ENCODE assay signal across 14 cellular contexts in the genomic region with DNA sequence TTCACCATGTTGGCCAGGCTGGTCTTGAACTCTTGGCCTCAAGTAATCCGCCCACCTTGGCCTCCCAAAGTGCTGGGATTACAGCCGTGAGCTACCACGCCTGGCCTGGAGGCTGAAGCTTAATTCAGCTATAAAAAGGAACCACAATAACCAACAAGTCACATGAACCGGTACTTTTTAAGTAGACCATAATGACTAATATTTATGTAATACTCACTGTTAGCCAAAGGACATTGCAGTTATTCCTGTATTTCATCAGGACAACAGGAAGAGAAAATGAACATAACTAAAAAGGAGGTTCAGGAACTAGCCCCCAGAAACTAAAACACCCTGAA. TPM values are rescaled to one million over a fixed set of nuclear protein-coding genes. Genes with fewer than 3 reads are reported as not detected.
A peak's percentile ranks its signal among the peaks of the same experiment; 100 is the strongest.
DNase-seq lines count a peak whose midpoint lies in the region; ATAC-seq and TF ChIP-seq lines count a peak whose summit lies in the region.
"Had no signal": no experiment of that assay in that cellular context is flagged by ENCODE, and none has a peak within 500 bp of the region (broad histone marks: within the 10 kb centered on the region; RNA-seq: fewer than 3 reads in every experiment).

No MANE protein-coding gene starts in this region.

- H3K36me3 ChIP-seq in Karpas-422 (ENCODE audit: insufficient read depth, low read length) = no peaks in the 10 kb centered on the region
- H3K36me3 ChIP-seq in adrenal gland (replicated peaks in 1 of 2) = peaks cover 0 to 55% of the 10 kb centered on the region in 2 donors
- peaks cover 0 to 84% of the 10 kb centered on the region in 2 donors for H3K36me3 ChIP-seq in gastroesophageal sphincter
- peaks cover 18% of the 10 kb centered on the region for H3K36me3 ChIP-seq in mesendoderm (ENCODE audit: control insufficient read depth, insufficient read depth, low read length)
- H3K36me3 ChIP-seq: BE2C had no signal

- peak; percentile 49 for ATAC-seq in gastroesophageal sphincter
- no peak for ATAC-seq in activated CD8-positive, alpha-beta T cell treated with anti-CD3 and anti-CD28 coated beads, Interleukin-2, amount 10 ng/mL, durations not matched to agents 7 days and 5 days

- POLR2A ChIA-PET in activated CD8-positive, alpha-beta T cell treated with anti-CD3 and anti-CD28 coated beads, Interleukin-2, amount 10 ng/mL, durations not matched to agents 7 days and 5 days (lab: Charles Lee) = no interaction called here

- H3K9ac ChIP-seq in Karpas-422 (ENCODE audit: low read length) = no peak overlapping the region
- no peak overlapping the region for H3K9ac ChIP-seq in mesendoderm (ENCODE audit: low read length)

- H3K27me3 Mint-ChIP-seq in activated CD8-positive, alpha-beta T cell treated with anti-CD3 and anti-CD28 coated beads, Interleukin-2, amount 10 ng/mL, durations not matched to agents 7 days and 5 days (ENCODE audit: low read depth) = peaks cover 11% of the 10 kb centered on the region
- H3K27me3 Mint-ChIP-seq: activated B cell treated with CpG ODN at 0.5 μM for 24 hours had no signal

- TF ChIP-seq EP300 in gastroesophageal sphincter (IDR thresholded peaks at IDR 0.05) = no peak

- no peak overlapping the region for H3K56ac ChIP-seq in mesendoderm (ENCODE audit: low read length)

- H2BK15ac ChIP-seq in mesendoderm (replicated peaks; ENCODE audit: low read depth) = no peak overlapping the region

- DNase-seq in AG08396 (ENCODE audit: low spot score) = peak; percentile 24
- no peak for DNase-seq in Karpas-422
- peak in 1 of 7 donors; percentile 14 for DNase-seq in adrenal gland
- no peak for DNase-seq in dorsolateral prefrontal cortex
- DNase-seq in activated CD8-positive, alpha-beta T cell treated with anti-CD3 and anti-CD28 coated beads, Interleukin-2, amount 10 ng/mL, durations not matched to agents 7 days and 5 days = no peak
- no peak for DNase-seq in NCI-H2029 treated with DMSO at 0.1 percent for 48 hours (lab: John Stamatoyannopoulos, UW)
- no peak for DNase-seq in mesendoderm
- DNase-seq: activated B cell treated with CpG ODN at 0.5 μM for 24 hours, BE2C, GOT3, heart right ventricle, KG1, NCI-H2227 treated with DMSO at 0.1 percent for 48 hours had no signal

- H3K4me2 ChIP-seq in Karpas-422 (ENCODE audit: low read depth, low read length, poor library complexity, severe bottlenecking) (peak overlapping the region; percentile 42), mesendoderm (ENCODE audit: low read length) (no peak overlapping the region)

- H3K79me1 ChIP-seq in mesendoderm (ENCODE audit: low read length) = no peaks in the 10 kb centered on the region

- H3K36me3 Mint-ChIP-seq in activated CD8-positive, alpha-beta T cell treated with anti-CD3 and anti-CD28 coated beads, Interleukin-2, amount 10 ng/mL, durations not matched to agents 7 days and 5 days (ENCODE audit: low read depth) = no peaks in the 10 kb centered on the region

- H3K4me1 Mint-ChIP-seq in activated CD8-positive, alpha-beta T cell treated with anti-CD3 and anti-CD28 coated beads, Interleukin-2, amount 10 ng/mL, durations not matched to agents 7 days and 5 days (ENCODE audit: low read depth) = peaks cover 9% of the 10 kb centered on the region

- H3K9me2 ChIP-seq in Karpas-422 (replicated peaks; ENCODE audit: insufficient read depth, low read length) = no peaks in the 10 kb centered on the region

- intact Hi-C loops in adrenal gland (cut with DNase I) (no loop called here), dorsolateral prefrontal cortex (cut with DNase I) (no loop called here)

- H4K20me1 ChIP-seq in Karpas-422 (ENCODE audit: insufficient read depth, low read depth, low read length) = no peaks in the 10 kb centered on the region

- H3K23ac ChIP-seq in mesendoderm (ENCODE audit: low read length) = no peak overlapping the region

- no peaks in the 10 kb centered on the region for H3K27me3 ChIP-seq in Karpas-422 (ENCODE audit: low read length)
- no peaks in the 10 kb centered on the region for H3K27me3 ChIP-seq in adrenal gland
- no peaks in the 10 kb centered on the region for H3K27me3 ChIP-seq in gastroesophageal sphincter
- H3K27me3 ChIP-seq in dorsolateral prefrontal cortex = no peaks in the 10 kb centered on the region
- H3K27me3 ChIP-seq in mesendoderm (ENCODE audit: insufficient read depth, low read length, poor library complexity) = no peaks in the 10 kb centered on the region
- H3K27me3 ChIP-seq: BE2C, heart right ventricle had no signal

- H4K5ac ChIP-seq in mesendoderm (ENCODE audit: low read length) = no peak overlapping the region

- H3K18ac ChIP-seq in mesendoderm (ENCODE audit: low read length) = no peak overlapping the region

- no peak overlapping the region for H3K4ac ChIP-seq in mesendoderm (ENCODE audit: low read depth, low read length)

- H2AK5ac ChIP-seq in mesendoderm (ENCODE audit: low read length) = no peak overlapping the region

- no peaks in the 10 kb centered on the region for H3K79me2 ChIP-seq in Karpas-422 (ENCODE audit: low read length)
- no peaks in the 10 kb centered on the region for H3K79me2 ChIP-seq in mesendoderm (ENCODE audit: control insufficient read depth, insufficient read depth, low read length)

- no peak overlapping the region for H3K27ac ChIP-seq in Karpas-422 (ENCODE audit: low read length)
- peak overlapping the region in 4 of 5 donors; percentile 31 to 69 (median 58) for H3K27ac ChIP-seq in adrenal gland
- no peak overlapping the region for H3K27ac ChIP-seq in gastroesophageal sphincter
- no peak overlapping the region for H3K27ac ChIP-seq in dorsolateral prefrontal cortex
- H3K27ac ChIP-seq in mesendoderm (ENCODE audit: low read depth, low read length) = no peak overlapping the region

- H3K9me3 ChIP-seq in Karpas-422 (ENCODE audit: low read length) = no peaks in the 10 kb centered on the region
- H3K9me3 ChIP-seq in adrenal gland (replicated peaks in 1 of 3) = no peaks in the 10 kb centered on the region
- H3K9me3 ChIP-seq in gastroesophageal sphincter = no peaks in the 10 kb centered on the region
- H3K9me3 ChIP-seq: BE2C, heart right ventricle had no signal

- no peak for TF ChIP-seq POLR2A in adrenal gland (IDR thresholded peaks at IDR 0.05)
- TF ChIP-seq POLR2A in gastroesophageal sphincter (IDR thresholded peaks at IDR 0.05) = no peak

- H3K4me3 Mint-ChIP-seq in activated CD8-positive, alpha-beta T cell treated with anti-CD3 and anti-CD28 coated beads, Interleukin-2, amount 10 ng/mL, durations not matched to agents 7 days and 5 days = no peak overlapping the region
- H3K4me3 Mint-ChIP-seq: activated B cell treated with CpG ODN at 0.5 μM for 24 hours had no signal

- H2BK120ac ChIP-seq in mesendoderm (ENCODE audit: low read depth, low read length) = no peak overlapping the region

- H2AFZ ChIP-seq in Karpas-422 (ENCODE audit: low read length) = no peak overlapping the region

- 33 to 47% (median 41%) methylated on average over 4 of the region's 4 CpGs for whole genome bisulfite sequencing in adrenal gland, 4 donors
- WGBS in gastroesophageal sphincter (ENCODE audit: low coverage in 1 of 2), 2 donors = 52 to 61% methylated on average over 3 to 4 of the region's 4 CpGs
- no CpG with 5 or more reads among the region's 4 CpGs for WGBS in mesendoderm (ENCODE audit: extremely low coverage, insufficient coverage, low lambda C conversion rate)

- H3K4me1 ChIP-seq in Karpas-422 (ENCODE audit: low read length) (peaks cover 29% of the 10 kb centered on the region), adrenal gland (replicated peaks in 1 of 2) (peaks cover 9 to 31% of the 10 kb centered on the region in 2 donors), gastroesophageal sphincter (peaks cover 0 to 11% (median 0%) of the 10 kb centered on the region in 3 donors), mesendoderm (ENCODE audit: control insufficient read depth, low read depth, low read length) (no peaks in the 10 kb centered on the region)
- H3K4me1 ChIP-seq: BE2C had no signal

- no peak overlapping the region for H2BK5ac ChIP-seq in mesendoderm (ENCODE audit: low read length)

- TF ChIP-seq CTCF in adrenal gland (IDR thresholded peaks at IDR 0.05) (no peak), gastroesophageal sphincter (IDR thresholded peaks at IDR 0.05) (no peak), dorsolateral prefrontal cortex (IDR thresholded peaks at IDR 0.05 in 54 of 56, conservative IDR thresholded peaks at IDR 0.05 in 2 of 56; ENCODE audit: low read depth in 1 of 56, partially characterized antibody in 56 of 56) (no peak)

- no peaks in the 10 kb centered on the region for H3K9me3 Mint-ChIP-seq in activated CD8-positive, alpha-beta T cell treated with anti-CD3 and anti-CD28 coated beads, Interleukin-2, amount 10 ng/mL, durations not matched to agents 7 days and 5 days (ENCODE audit: insufficient read depth)
- H3K9me3 Mint-ChIP-seq: activated B cell treated with CpG ODN at 0.5 μM for 24 hours had no signal

- no peak overlapping the region for H4K8ac ChIP-seq in mesendoderm (ENCODE audit: low read depth, low read length)

- H3K4me3 ChIP-seq in Karpas-422 (ENCODE audit: low read length) = no peak overlapping the region
- H3K4me3 ChIP-seq in adrenal gland = no peak overlapping the region
- no peak overlapping the region for H3K4me3 ChIP-seq in gastroesophageal sphincter
- no peak overlapping the region for H3K4me3 ChIP-seq in dorsolateral prefrontal cortex
- no peak overlapping the region for H3K4me3 ChIP-seq in mesendoderm (ENCODE audit: low read length)
- H3K4me3 ChIP-seq: heart right ventricle had no signal

- no peak overlapping the region for H3K27ac Mint-ChIP-seq in activated CD8-positive, alpha-beta T cell treated with anti-CD3 and anti-CD28 coated beads, Interleukin-2, amount 10 ng/mL, durations not matched to agents 7 days and 5 days
- H3K27ac Mint-ChIP-seq: activated B cell treated with CpG ODN at 0.5 μM for 24 hours had no signal

- CTCF ChIA-PET in activated CD8-positive, alpha-beta T cell treated with anti-CD3 and anti-CD28 coated beads, Interleukin-2, amount 10 ng/mL, durations not matched to agents 7 days and 5 days (lab: Charles Lee) = interaction anchor here (0.6 kb wide), 2 partner anchors 14 to 62 kb away, joined by 3 to 4 read pairs; no protein-coding TSS in a partner anchor

RNA-seq across cellular contexts. Expression of a gene that starts 49.0 kb away (rescaled TPM):
- 12.8 and 25.5 TPM in 2 replicates for total RNA-seq in Karpas-422 (2014; rRNA removed; shearing (Covaris generic); ENCODE audit: low replicate concordance)
- total RNA-seq in adrenal gland = 10 to 100 TPM; 21.5 to 37.5 (median 33.3) TPM
- 10 to 100 TPM in 2 of 3 donors, 1 to 10 TPM in 1; 8.9 to 28.3 (median 13.5) TPM for polyA plus RNA-seq in adrenal gland
- 10 to 100 TPM; 12.5 to 25.4 (median 22.8) TPM for total RNA-seq in gastroesophageal sphincter
- total RNA-seq in dorsolateral prefrontal cortex = 10 to 100 TPM in 114 of 120 experiments, 1 to 10 TPM in 6; 7.2 to 27.9 (median 14.7) TPM
- 10 to 100 TPM; 18.6 to 19.9 TPM for total RNA-seq in activated CD8-positive, alpha-beta T cell treated with anti-CD3 and anti-CD28 coated beads, Interleukin-2, amount 10 ng/mL, durations not matched to agents 7 days and 5 days
- polyA plus RNA-seq in mesendoderm (2013, experiment 1 of 2) = 11.2 TPM
- 11.0 TPM for polyA plus RNA-seq in mesendoderm (2013, experiment 2 of 2)

Comparison
In these comparisons a context has a peak if more than half of its experiments do, and no peak if none do; other contexts are left out.
1. H3K27ac ChIP-seq: peak in adrenal gland (4 of 5); none in Karpas-422 (single experiment), gastroesophageal sphincter (0 of 4), dorsolateral prefrontal cortex (0 of 59) and mesendoderm (single experiment).